Comparison of ENCODE assay signal across 1 cellular context in genomic region chr2:240566203-240567136, GRCh38.
TF ChIP-seq lines count a peak whose summit lies in the region.

No MANE protein-coding gene starts in this region.

TF ChIP-seq in HepG2, 621 proteins besides CTCF, POLR2A, EP300 and RAD21 (continued from another document):
- TF ChIP-seq GLI4 (CRISPR knock-in tag; IDR thresholded peaks at IDR 0.05; ENCODE audit: borderline replicate concordance) (0 out of 2 replicates have a peak, but pooled peaks have one; percentile 45), ZSCAN20 (CRISPR knock-in tag; IDR thresholded peaks at IDR 0.05; ENCODE audit: borderline replicate concordance) (no peak), IRX3 (CRISPR knock-in tag; IDR thresholded peaks at IDR 0.05; ENCODE audit: borderline replicate concordance, low read depth) (no peak), ZNF646 (CRISPR knock-in tag; IDR thresholded peaks at IDR 0.05) (peak; percentile 43; the same call in 1 of the 2 replicates), ZNF713 (CRISPR knock-in tag; IDR thresholded peaks at IDR 0.05) (no peak), MYNN (CRISPR knock-in tag; IDR thresholded peaks at IDR 0.05; ENCODE audit: low read depth) (no peak), NR0B2 (CRISPR knock-in tag; IDR thresholded peaks at IDR 0.05) (no peak; the same call in 1 of the 2 replicates), ZNF33B (CRISPR knock-in tag; IDR thresholded peaks at IDR 0.05) (no peak), ZNF30 (CRISPR knock-in tag; IDR thresholded peaks at IDR 0.05) (no peak), SETDB1 (CRISPR knock-in tag; IDR thresholded peaks at IDR 0.05; ENCODE audit: borderline replicate concordance) (no peak), ZBTB34 (CRISPR knock-in tag; IDR thresholded peaks at IDR 0.05) (no peak; the same call in 1 of the 2 replicates), ZBTB25 (CRISPR knock-in tag; IDR thresholded peaks at IDR 0.05) (peak; percentile 43; the same call in 1 of the 2 replicates), CAMTA2 (CRISPR knock-in tag; IDR thresholded peaks at IDR 0.05; ENCODE audit: borderline replicate concordance) (no peak), ATF1 (CRISPR knock-in tag; IDR thresholded peaks at IDR 0.05) (no peak), ZNF12 (CRISPR knock-in tag; IDR thresholded peaks at IDR 0.05) (0 out of 2 replicates have a peak, but pooled peaks have one; percentile 9), ZNF407 (CRISPR knock-in tag; IDR thresholded peaks at IDR 0.05; ENCODE audit: not compliant biosample characterization) (no peak), MLLT10 (CRISPR knock-in tag; IDR thresholded peaks at IDR 0.05) (no peak), FOXO1 (CRISPR knock-in tag; IDR thresholded peaks at IDR 0.05) (no peak; the same call in 1 of the 2 replicates), NFE2L1 (CRISPR knock-in tag; IDR thresholded peaks at IDR 0.05; ENCODE audit: borderline replicate concordance) (no peak), RNF2 (conservative IDR thresholded peaks at IDR 0.05; ENCODE audit: low read depth) (no peak)
